ENCODE assay signal across 28 cellular contexts in genomic region chr9:137376386-137376785, GRCh38.
"Had no signal": no experiment of that assay in that cellular context is flagged by ENCODE, and none has a peak within 500 bp of the region (broad histone marks: within the 10 kb centered on the region; RNA-seq: fewer than 3 reads in every experiment).

No MANE protein-coding gene starts in this region.

- H3K27me3 ChIP-seq: esophagus squamous epithelium, neural progenitor cell, pancreas, right lobe of liver, testis, tibial artery had no signal

- H3K27me3 Mint-ChIP-seq: effector memory CD8-positive, alpha-beta T cell; memory B cell; naive thymus-derived CD4-positive, alpha-beta T cell; stimulated activated memory B cell treated with anti-CD40 and anti-IgM and Interleukin-4, amounts not matched to agents 10 μg/mL and 1 μg/mL and 100 μg/mL, for 72 hours; type B pancreatic cell had no signal

- H3K4me1 Mint-ChIP-seq: immature natural killer cell; mesothelial cell of epicardium; naive thymus-derived CD4-positive, alpha-beta T cell; nephron; stimulated activated memory B cell treated with anti-CD40 and anti-IgM and Interleukin-4, amounts not matched to agents 10 μg/mL and 1 μg/mL and 100 μg/mL, for 72 hours had no signal

- H3K4me1 ChIP-seq: esophagus squamous epithelium, pancreas, right lobe of liver, testis, tibial artery had no signal

- FAIRE-seq: endometrium, pancreas had no signal

- H3K4me3 Mint-ChIP-seq: effector memory CD8-positive, alpha-beta T cell; immature natural killer cell; memory B cell; mesothelial cell of epicardium; naive thymus-derived CD4-positive, alpha-beta T cell; nephron; neural progenitor cell; stimulated activated memory B cell treated with anti-CD40 and anti-IgM and Interleukin-4, amounts not matched to agents 10 μg/mL and 1 μg/mL and 100 μg/mL, for 72 hours; type B pancreatic cell had no signal

- H3K27ac Mint-ChIP-seq: effector memory CD8-positive, alpha-beta T cell; immature natural killer cell; memory B cell; mesothelial cell of epicardium; naive thymus-derived CD4-positive, alpha-beta T cell; nephron; neural progenitor cell; stimulated activated memory B cell treated with anti-CD40 and anti-IgM and Interleukin-4, amounts not matched to agents 10 μg/mL and 1 μg/mL and 100 μg/mL, for 72 hours; type B pancreatic cell had no signal

- H3K9me3 ChIP-seq: pancreas, right lobe of liver, testis, tibial artery had no signal

- DNase-seq: cortex of kidney; effector memory CD8-positive, alpha-beta T cell; erythroblast; esophagus squamous epithelium; foreskin melanocyte; glutamatergic neuron; hypothalamus; immature natural killer cell; islet precursor cell; naive thymus-derived CD4-positive, alpha-beta T cell; retina; stimulated activated CD4-positive, alpha-beta T cell treated with anti-CD3 and anti-CD28 coated beads, Interleukin-2, amount 100 ng/mL, for 24 hours; stimulated activated CD4-positive, alpha-beta T cell treated with anti-CD3 and anti-CD28 coated beads, Interleukin-4, amount 100 ng/mL, for 24 hours; stimulated activated naive CD8-positive, alpha-beta T cell treated with anti-CD3 and anti-CD28 coated beads, Interleukin-15, Interleukin-2, amounts not matched to agents 100 U/mL and 50 U/mL, for 24 hours; substantia nigra; testis; tibial artery had no signal

- ATAC-seq: effector memory CD8-positive, alpha-beta T cell; naive thymus-derived CD4-positive, alpha-beta T cell; pancreas; right lobe of liver; stimulated activated memory B cell treated with anti-CD40 and anti-IgM and Interleukin-4, amounts not matched to agents 10 μg/mL and 1 μg/mL and 100 μg/mL, for 72 hours; stimulated activated naive CD8-positive, alpha-beta T cell treated with anti-CD3 and anti-CD28 coated beads, Interleukin-15, Interleukin-2, amounts not matched to agents 100 U/mL and 50 U/mL, for 24 hours had no signal

- H3K9me3 Mint-ChIP-seq: effector memory CD8-positive, alpha-beta T cell; immature natural killer cell; memory B cell; stimulated activated memory B cell treated with anti-CD40 and anti-IgM and Interleukin-4, amounts not matched to agents 10 μg/mL and 1 μg/mL and 100 μg/mL, for 72 hours; type B pancreatic cell had no signal

- H3K36me3 ChIP-seq: neural progenitor cell, pancreas, right lobe of liver had no signal

- H3K36me3 Mint-ChIP-seq: immature natural killer cell; stimulated activated memory B cell treated with anti-CD40 and anti-IgM and Interleukin-4, amounts not matched to agents 10 μg/mL and 1 μg/mL and 100 μg/mL, for 72 hours; type B pancreatic cell had no signal

- H3K4me3 ChIP-seq: esophagus squamous epithelium, lung, neural progenitor cell, pancreas, right lobe of liver, smooth muscle cell, testis, tibial artery had no signal

- H3K27ac ChIP-seq: esophagus squamous epithelium, neural progenitor cell, pancreas, right lobe of liver, testis, tibial artery had no signal
